ENCODE assay signal across 1 cellular context in the genomic region with DNA sequence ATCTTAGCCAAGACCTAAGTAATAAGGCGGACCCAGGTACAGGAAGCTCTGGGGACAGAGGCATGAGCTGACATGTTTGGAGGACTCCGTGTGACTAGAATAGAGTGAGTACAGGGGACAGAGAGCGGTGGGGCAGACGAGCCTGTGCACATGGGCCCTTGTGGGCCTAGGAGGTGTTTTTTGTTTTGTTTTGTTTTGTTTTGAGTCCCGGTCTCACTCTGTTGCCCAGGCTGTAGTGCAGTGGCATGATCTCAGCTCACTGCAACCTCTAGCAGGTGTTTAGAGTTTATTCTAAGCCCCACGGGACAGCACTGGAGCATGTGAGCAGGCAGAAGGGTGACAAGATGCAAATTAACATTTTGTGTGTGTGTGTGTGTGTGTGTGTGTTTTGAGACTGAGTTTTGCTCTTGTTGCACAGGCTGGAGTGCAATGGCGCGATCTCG.
TF ChIP-seq lines count a peak whose summit lies in the region.

No MANE protein-coding gene starts in this region.

TF ChIP-seq in GM12878, 131 proteins besides CTCF, POLR2A, EP300 and RAD21 (continues in another document):
- TF ChIP-seq MYC (IDR thresholded peaks at IDR 0.05; ENCODE audit: insufficient read depth, insufficient read length, insufficient replicate concordance, low read length, severe bottlenecking) (no peak), RBBP5 (conservative IDR thresholded peaks at IDR 0.05) (no peak), HCFC1 (IDR thresholded peaks at IDR 0.05; ENCODE audit: low read length) (no peak), RAD51 (IDR thresholded peaks at IDR 0.05) (peak; percentile 90), ZNF24 (IDR thresholded peaks at IDR 0.05) (no peak), FOXM1 (IDR thresholded peaks at IDR 0.05; ENCODE audit: low read depth, low read length) (no peak), MEF2B (IDR thresholded peaks at IDR 0.05; ENCODE audit: partially characterized antibody, poor library complexity, severe bottlenecking) (peak; percentile 96), TAF1 (IDR thresholded peaks at IDR 0.05; ENCODE audit: borderline replicate concordance, low read depth, low read length) (no peak; the same call in 1 of the 2 replicates), BHLHE40 (IDR thresholded peaks at IDR 0.05; ENCODE audit: borderline replicate concordance in 1 of 2, low read depth in 2 of 2, low read length in 1 of 2) (peak; percentile 90 to 96), CREM (IDR thresholded peaks at IDR 0.05; ENCODE audit: low read depth) (peak; percentile 70), CHD1 (IDR thresholded peaks at IDR 0.05; ENCODE audit: low read depth, low read length) (no peak), IKZF2 (IDR thresholded peaks at IDR 0.05) (peak; percentile 29 to 80), FOS (IDR thresholded peaks at IDR 0.05; ENCODE audit: borderline replicate concordance, extremely low read depth, insufficient read length) (no peak), ESRRA (IDR thresholded peaks at IDR 0.05; ENCODE audit: low read length) (no peak), SPI1 (IDR thresholded peaks at IDR 0.05; ENCODE audit: borderline replicate concordance, insufficient read depth, low read depth, low read length) (no peak), JUNB (IDR thresholded peaks at IDR 0.05) (peak; percentile 51), SMAD1 (IDR thresholded peaks at IDR 0.05; ENCODE audit: low read depth, partially characterized antibody) (peak; percentile 34), MXI1 (IDR thresholded peaks at IDR 0.05; ENCODE audit: low read depth, low read length) (peak; percentile 82), MTA2 (IDR thresholded peaks at IDR 0.05; ENCODE audit: low read depth) (peak; percentile 66; the same call in 1 of the 2 replicates), NBN (IDR thresholded peaks at IDR 0.05) (peak; percentile 98), NR2C2 (IDR thresholded peaks at IDR 0.05; ENCODE audit: borderline replicate concordance, control insufficient read depth, insufficient read length, low read depth) (no peak), POU2F2 (IDR thresholded peaks at IDR 0.05; ENCODE audit: borderline replicate concordance, low read depth, low read length) (peak; percentile 97), BCL11A (IDR thresholded peaks at IDR 0.05; ENCODE audit: low read depth, low read length) (0 out of 2 replicates have a peak, but pooled peaks have one; percentile 51), MEF2A (IDR thresholded peaks at IDR 0.05; ENCODE audit: insufficient read depth, low read depth, low read length) (peak; percentile 52; the same call in 1 of the 2 replicates), BRCA1 (IDR thresholded peaks at IDR 0.05; ENCODE audit: low read depth, low read length) (no peak), SREBF2 (IDR thresholded peaks at IDR 0.05; ENCODE audit: low read length) (no peak), FOXK2 (IDR thresholded peaks at IDR 0.05) (peak; percentile 70), TCF3 (IDR thresholded peaks at IDR 0.05; ENCODE audit: borderline replicate concordance, insufficient read depth, low read depth, low read length) (peak; percentile 78; the same call in 1 of the 2 replicates), POLR2AphosphoS5 (IDR thresholded peaks at IDR 0.05; ENCODE audit: low read length) (peak; percentile 49; the same call in 1 of the 2 replicates), TARDBP (IDR thresholded peaks at IDR 0.05; ENCODE audit: borderline replicate concordance) (no peak), SIX5 (IDR thresholded peaks at IDR 0.05; ENCODE audit: low read depth, low read length, severe bottlenecking) (no peak), ATF7 (IDR thresholded peaks at IDR 0.05; ENCODE audit: low read depth) (peak; percentile 91), HDGF (IDR thresholded peaks at IDR 0.05) (peak; percentile 95), TCF12 (IDR thresholded peaks at IDR 0.05; ENCODE audit: low read depth, low read length) (peak; percentile 75), NR2F1 (conservative IDR thresholded peaks at IDR 0.05) (peak; percentile 50; the same call in 1 of the 2 replicates), CHD2 (IDR thresholded peaks at IDR 0.05; ENCODE audit: borderline replicate concordance, low read depth, low read length) (0 out of 2 replicates have a peak, but pooled peaks have one; percentile 33)
- TF ChIP-seq, protein P1, sequence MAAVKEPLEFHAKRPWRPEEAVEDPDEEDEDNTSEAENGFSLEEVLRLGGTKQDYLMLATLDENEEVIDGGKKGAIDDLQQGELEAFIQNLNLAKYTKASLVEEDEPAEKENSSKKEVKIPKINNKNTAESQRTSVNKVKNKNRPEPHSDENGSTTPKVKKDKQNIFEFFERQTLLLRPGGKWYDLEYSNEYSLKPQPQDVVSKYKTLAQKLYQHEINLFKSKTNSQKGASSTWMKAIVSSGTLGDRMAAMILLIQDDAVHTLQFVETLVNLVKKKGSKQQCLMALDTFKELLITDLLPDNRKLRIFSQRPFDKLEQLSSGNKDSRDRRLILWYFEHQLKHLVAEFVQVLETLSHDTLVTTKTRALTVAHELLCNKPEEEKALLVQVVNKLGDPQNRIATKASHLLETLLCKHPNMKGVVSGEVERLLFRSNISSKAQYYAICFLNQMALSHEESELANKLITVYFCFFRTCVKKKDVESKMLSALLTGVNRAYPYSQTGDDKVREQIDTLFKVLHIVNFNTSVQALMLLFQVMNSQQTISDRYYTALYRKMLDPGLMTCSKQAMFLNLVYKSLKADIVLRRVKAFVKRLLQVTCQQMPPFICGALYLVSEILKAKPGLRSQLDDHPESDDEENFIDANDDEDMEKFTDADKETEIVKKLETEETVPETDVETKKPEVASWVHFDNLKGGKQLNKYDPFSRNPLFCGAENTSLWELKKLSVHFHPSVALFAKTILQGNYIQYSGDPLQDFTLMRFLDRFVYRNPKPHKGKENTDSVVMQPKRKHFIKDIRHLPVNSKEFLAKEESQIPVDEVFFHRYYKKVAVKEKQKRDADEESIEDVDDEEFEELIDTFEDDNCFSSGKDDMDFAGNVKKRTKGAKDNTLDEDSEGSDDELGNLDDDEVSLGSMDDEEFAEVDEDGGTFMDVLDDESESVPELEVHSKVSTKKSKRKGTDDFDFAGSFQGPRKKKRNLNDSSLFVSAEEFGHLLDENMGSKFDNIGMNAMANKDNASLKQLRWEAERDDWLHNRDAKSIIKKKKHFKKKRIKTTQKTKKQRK (IDR thresholded peaks at IDR 0.05; ENCODE audit: low read depth, low read length): no peak
- TF ChIP-seq, protein P2, sequence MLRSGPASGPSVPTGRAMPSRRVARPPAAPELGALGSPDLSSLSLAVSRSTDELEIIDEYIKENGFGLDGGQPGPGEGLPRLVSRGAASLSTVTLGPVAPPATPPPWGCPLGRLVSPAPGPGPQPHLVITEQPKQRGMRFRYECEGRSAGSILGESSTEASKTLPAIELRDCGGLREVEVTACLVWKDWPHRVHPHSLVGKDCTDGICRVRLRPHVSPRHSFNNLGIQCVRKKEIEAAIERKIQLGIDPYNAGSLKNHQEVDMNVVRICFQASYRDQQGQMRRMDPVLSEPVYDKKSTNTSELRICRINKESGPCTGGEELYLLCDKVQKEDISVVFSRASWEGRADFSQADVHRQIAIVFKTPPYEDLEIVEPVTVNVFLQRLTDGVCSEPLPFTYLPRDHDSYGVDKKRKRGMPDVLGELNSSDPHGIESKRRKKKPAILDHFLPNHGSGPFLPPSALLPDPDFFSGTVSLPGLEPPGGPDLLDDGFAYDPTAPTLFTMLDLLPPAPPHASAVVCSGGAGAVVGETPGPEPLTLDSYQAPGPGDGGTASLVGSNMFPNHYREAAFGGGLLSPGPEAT (IDR thresholded peaks at IDR 0.05; ENCODE audit: low read depth): peak; percentile 72; the same call in 1 of the 2 replicates
- TF ChIP-seq, protein P3, sequence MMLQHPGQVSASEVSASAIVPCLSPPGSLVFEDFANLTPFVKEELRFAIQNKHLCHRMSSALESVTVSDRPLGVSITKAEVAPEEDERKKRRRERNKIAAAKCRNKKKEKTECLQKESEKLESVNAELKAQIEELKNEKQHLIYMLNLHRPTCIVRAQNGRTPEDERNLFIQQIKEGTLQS (IDR thresholded peaks at IDR 0.05; ENCODE audit: borderline replicate concordance, extremely low read depth, low read depth, low read length): no peak
- TF ChIP-seq, protein P4, sequence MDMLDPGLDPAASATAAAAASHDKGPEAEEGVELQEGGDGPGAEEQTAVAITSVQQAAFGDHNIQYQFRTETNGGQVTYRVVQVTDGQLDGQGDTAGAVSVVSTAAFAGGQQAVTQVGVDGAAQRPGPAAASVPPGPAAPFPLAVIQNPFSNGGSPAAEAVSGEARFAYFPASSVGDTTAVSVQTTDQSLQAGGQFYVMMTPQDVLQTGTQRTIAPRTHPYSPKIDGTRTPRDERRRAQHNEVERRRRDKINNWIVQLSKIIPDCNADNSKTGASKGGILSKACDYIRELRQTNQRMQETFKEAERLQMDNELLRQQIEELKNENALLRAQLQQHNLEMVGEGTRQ (IDR thresholded peaks at IDR 0.05; ENCODE audit: borderline replicate concordance, low read depth, low read length): peak; percentile 4; the same call in 1 of the 2 replicates
- TF ChIP-seq, protein P5, sequence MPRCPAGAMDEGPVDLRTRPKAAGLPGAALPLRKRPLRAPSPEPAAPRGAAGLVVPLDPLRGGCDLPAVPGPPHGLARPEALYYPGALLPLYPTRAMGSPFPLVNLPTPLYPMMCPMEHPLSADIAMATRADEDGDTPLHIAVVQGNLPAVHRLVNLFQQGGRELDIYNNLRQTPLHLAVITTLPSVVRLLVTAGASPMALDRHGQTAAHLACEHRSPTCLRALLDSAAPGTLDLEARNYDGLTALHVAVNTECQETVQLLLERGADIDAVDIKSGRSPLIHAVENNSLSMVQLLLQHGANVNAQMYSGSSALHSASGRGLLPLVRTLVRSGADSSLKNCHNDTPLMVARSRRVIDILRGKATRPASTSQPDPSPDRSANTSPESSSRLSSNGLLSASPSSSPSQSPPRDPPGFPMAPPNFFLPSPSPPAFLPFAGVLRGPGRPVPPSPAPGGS (IDR thresholded peaks at IDR 0.05; ENCODE audit: borderline replicate concordance, insufficient read depth, low read depth, low read length, poor library complexity, severe bottlenecking): peak; percentile 51
- TF ChIP-seq, protein P6, sequence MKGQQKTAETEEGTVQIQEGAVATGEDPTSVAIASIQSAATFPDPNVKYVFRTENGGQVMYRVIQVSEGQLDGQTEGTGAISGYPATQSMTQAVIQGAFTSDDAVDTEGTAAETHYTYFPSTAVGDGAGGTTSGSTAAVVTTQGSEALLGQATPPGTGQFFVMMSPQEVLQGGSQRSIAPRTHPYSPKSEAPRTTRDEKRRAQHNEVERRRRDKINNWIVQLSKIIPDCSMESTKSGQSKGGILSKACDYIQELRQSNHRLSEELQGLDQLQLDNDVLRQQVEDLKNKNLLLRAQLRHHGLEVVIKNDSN (IDR thresholded peaks at IDR 0.05; ENCODE audit: borderline replicate concordance, extremely low read length, insufficient read depth, low read depth, low read length): peak; percentile 13
- TF ChIP-seq, protein P7, sequence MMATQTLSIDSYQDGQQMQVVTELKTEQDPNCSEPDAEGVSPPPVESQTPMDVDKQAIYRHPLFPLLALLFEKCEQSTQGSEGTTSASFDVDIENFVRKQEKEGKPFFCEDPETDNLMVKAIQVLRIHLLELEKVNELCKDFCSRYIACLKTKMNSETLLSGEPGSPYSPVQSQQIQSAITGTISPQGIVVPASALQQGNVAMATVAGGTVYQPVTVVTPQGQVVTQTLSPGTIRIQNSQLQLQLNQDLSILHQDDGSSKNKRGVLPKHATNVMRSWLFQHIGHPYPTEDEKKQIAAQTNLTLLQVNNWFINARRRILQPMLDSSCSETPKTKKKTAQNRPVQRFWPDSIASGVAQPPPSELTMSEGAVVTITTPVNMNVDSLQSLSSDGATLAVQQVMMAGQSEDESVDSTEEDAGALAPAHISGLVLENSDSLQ (IDR thresholded peaks at IDR 0.05): peak; percentile 40; the same call in 1 of the 2 replicates
- TF ChIP-seq, protein P8, sequence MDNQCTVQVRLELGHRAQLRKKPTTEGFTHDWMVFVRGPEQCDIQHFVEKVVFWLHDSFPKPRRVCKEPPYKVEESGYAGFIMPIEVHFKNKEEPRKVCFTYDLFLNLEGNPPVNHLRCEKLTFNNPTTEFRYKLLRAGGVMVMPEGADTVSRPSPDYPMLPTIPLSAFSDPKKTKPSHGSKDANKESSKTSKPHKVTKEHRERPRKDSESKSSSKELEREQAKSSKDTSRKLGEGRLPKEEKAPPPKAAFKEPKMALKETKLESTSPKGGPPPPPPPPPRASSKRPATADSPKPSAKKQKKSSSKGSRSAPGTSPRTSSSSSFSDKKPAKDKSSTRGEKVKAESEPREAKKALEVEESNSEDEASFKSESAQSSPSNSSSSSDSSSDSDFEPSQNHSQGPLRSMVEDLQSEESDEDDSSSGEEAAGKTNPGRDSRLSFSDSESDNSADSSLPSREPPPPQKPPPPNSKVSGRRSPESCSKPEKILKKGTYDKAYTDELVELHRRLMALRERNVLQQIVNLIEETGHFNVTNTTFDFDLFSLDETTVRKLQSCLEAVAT (IDR thresholded peaks at IDR 0.05): peak; percentile 75
- TF ChIP-seq, protein P9, sequence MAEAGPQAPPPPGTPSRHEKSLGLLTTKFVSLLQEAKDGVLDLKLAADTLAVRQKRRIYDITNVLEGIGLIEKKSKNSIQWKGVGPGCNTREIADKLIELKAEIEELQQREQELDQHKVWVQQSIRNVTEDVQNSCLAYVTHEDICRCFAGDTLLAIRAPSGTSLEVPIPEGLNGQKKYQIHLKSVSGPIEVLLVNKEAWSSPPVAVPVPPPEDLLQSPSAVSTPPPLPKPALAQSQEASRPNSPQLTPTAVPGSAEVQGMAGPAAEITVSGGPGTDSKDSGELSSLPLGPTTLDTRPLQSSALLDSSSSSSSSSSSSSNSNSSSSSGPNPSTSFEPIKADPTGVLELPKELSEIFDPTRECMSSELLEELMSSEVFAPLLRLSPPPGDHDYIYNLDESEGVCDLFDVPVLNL (IDR thresholded peaks at IDR 0.05; ENCODE audit: low read depth, low read length): no peak
- TF ChIP-seq, protein P10, sequence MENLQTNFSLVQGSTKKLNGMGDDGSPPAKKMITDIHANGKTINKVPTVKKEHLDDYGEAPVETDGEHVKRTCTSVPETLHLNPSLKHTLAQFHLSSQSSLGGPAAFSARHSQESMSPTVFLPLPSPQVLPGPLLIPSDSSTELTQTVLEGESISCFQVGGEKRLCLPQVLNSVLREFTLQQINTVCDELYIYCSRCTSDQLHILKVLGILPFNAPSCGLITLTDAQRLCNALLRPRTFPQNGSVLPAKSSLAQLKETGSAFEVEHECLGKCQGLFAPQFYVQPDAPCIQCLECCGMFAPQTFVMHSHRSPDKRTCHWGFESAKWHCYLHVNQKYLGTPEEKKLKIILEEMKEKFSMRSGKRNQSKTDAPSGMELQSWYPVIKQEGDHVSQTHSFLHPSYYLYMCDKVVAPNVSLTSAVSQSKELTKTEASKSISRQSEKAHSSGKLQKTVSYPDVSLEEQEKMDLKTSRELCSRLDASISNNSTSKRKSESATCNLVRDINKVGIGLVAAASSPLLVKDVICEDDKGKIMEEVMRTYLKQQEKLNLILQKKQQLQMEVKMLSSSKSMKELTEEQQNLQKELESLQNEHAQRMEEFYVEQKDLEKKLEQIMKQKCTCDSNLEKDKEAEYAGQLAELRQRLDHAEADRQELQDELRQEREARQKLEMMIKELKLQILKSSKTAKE (IDR thresholded peaks at IDR 0.05; ENCODE audit: low read depth, poor library complexity, severe bottlenecking): peak; percentile 90
